Comparison of ENCODE assay signal across 1 cellular context in the genomic region with DNA sequence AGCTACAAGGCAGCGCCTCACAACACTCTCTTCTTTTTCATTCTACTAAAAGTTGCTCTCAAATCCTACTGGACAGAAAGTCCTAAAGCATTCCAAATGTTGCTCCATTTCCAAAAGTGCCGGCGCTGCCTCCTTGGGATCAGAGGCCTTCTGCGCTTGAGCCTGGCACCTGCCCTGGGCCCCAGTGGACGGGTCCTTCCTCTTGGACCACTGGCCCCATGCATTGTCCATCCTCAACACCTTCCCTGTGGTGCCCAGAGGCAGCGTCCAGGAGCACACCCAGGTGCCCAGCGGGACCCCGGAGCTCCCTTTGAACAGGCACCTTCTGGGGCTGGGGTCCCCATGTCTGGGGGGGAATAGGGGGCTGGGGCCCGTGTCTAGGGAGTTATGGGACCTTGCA.
TF ChIP-seq lines count a peak whose summit lies in the region.

No MANE protein-coding gene starts in this region.

TF ChIP-seq in SK-N-SH, 30 proteins besides CTCF, POLR2A, EP300 and RAD21 (continued from another document):
- no peak for TF ChIP-seq EZH2phosphoT487 (IDR thresholded peaks at IDR 0.05; ENCODE audit: borderline replicate concordance, low read depth)
- TF ChIP-seq FOXJ3 (CRISPR knock-in tag; IDR thresholded peaks at IDR 0.05), result no peak
- TF ChIP-seq JUND (IDR thresholded peaks at IDR 0.05), result no peak
TF ChIP-seq in SK-N-SH: peak in this region for 0.
